In genomic region chr15:67049351-67050044, GRCh38 we compare ENCODE assay signal across 9 cellular contexts. TPM values are rescaled to one million over a fixed set of nuclear protein-coding genes. Genes with fewer than 3 reads are reported as not detected.
DNase-seq lines count a peak whose midpoint lies in the region; ATAC-seq and TF ChIP-seq lines count a peak whose summit lies in the region.
"Had no signal": no experiment of that assay in that cellular context is flagged by ENCODE, and none has a peak within 500 bp of the region (broad histone marks: within the 10 kb centered on the region; RNA-seq: fewer than 3 reads in every experiment).

No MANE protein-coding gene starts in this region.

- peak; percentile 32 for ATAC-seq in left lung
- no peak for ATAC-seq in GM21737 (IDR thresholded peaks at IDR 0.05; ENCODE audit: unreplicated experiment)
- no peak for ATAC-seq in HG03196 (IDR thresholded peaks at IDR 0.05; ENCODE audit: unreplicated experiment)

- TF ChIP-seq CTCF in brain microvascular endothelial cell (IDR thresholded peaks at IDR 0.05; ENCODE audit: low read depth, low read length, missing control alignments), result no peak
- TF ChIP-seq CTCF in left lung (IDR thresholded peaks at IDR 0.05), result no peak
- peak in 1 of 6 experiments; percentile 3 for TF ChIP-seq CTCF in thyroid gland (IDR thresholded peaks at IDR 0.05)
- TF ChIP-seq CTCF in GM10266 (IDR thresholded peaks at IDR 0.05; ENCODE audit: control insufficient read depth, insufficient read depth, low read depth, missing control alignments), result no peak

- TF ChIP-seq POLR2A in thyroid gland (IDR thresholded peaks at IDR 0.05), result no peak

- H3K9me3 ChIP-seq in left lung (no peaks in the 10 kb centered on the region), thyroid gland (no peaks in the 10 kb centered on the region)

- H3K4me3 ChIP-seq in brain microvascular endothelial cell (ENCODE audit: low read depth, low read length), result no peak overlapping the region
- H3K4me3 ChIP-seq in left lung, result no peak overlapping the region
- no peak overlapping the region for H3K4me3 ChIP-seq in thyroid gland (replicated peaks in 1 of 3)

- peaks cover 25 to 40% of the 10 kb centered on the region in 2 donors for H3K4me1 ChIP-seq in left lung
- peaks cover 33 to 49% of the 10 kb centered on the region in 2 donors for H3K4me1 ChIP-seq in thyroid gland

- H3K36me3 ChIP-seq in brain microvascular endothelial cell (replicated peaks) (no peaks in the 10 kb centered on the region), left lung (no peaks in the 10 kb centered on the region), thyroid gland (no peaks in the 10 kb centered on the region)

- H3K27me3 ChIP-seq in brain microvascular endothelial cell (replicated peaks) (no peaks in the 10 kb centered on the region), left lung (no peaks in the 10 kb centered on the region), thyroid gland (no peaks in the 10 kb centered on the region)

- H3K27ac ChIP-seq in brain microvascular endothelial cell (peak overlapping the region; percentile 95), left lung (peak overlapping the region; percentile 79 to 81), thyroid gland (peak overlapping the region; percentile 93 to 98 (median 96))

- peak; percentile 74 for DNase-seq in HS-5 (ENCODE audit: low read depth)
- DNase-seq in brain microvascular endothelial cell, result peak; percentile 89
- no peak for DNase-seq in left lung
- no peak for DNase-seq in thyroid gland
- DNase-seq in NCI-H2227 treated with DMSO at 0.1 percent for 48 hours (lab: John Stamatoyannopoulos, UW), result no peak
- no peak for DNase-seq in GM10266 (ENCODE audit: extremely low spot score)
- DNase-seq: naive thymus-derived CD4-positive, alpha-beta T cell had no signal

- WGBS in thyroid gland, 2 donors, result 71 to 82% methylated on average over 6 of the region's 6 CpGs

- in situ Hi-C loops in brain microvascular endothelial cell (cut with HindIII; ENCODE audit: low pct_ligation_motif_present, low sequenced_read_pairs), result no loop called here

- intact Hi-C loops in left lung (cut with DNase I) (no loop called here), thyroid gland (cut with DNase I) (no loop called here)

RNA-seq across cellular contexts. Expression of gene SMAD3, which starts 15.9 kb away (rescaled TPM):
- 10 to 100 TPM; 30.9 to 33.1 TPM for total RNA-seq in left lung
- 10 to 100 TPM; 33.6 to 66.5 (median 47.3) TPM for total RNA-seq in thyroid gland

Comparison
In these comparisons a context has a peak if more than half of its experiments do, and no peak if none do; other contexts are left out.
1. DNase-seq: peak in HS-5 (single experiment) and brain microvascular endothelial cell (single experiment); none in left lung (0 of 2), thyroid gland (0 of 2), NCI-H2227 treated with DMSO at 0.1 percent for 48 hours (single experiment) and GM10266 (single experiment).
2. Peak in every context shown above with its lines, with median percentiles within 50 percentile points of each other: H3K27ac ChIP-seq.